In the genomic region with DNA sequence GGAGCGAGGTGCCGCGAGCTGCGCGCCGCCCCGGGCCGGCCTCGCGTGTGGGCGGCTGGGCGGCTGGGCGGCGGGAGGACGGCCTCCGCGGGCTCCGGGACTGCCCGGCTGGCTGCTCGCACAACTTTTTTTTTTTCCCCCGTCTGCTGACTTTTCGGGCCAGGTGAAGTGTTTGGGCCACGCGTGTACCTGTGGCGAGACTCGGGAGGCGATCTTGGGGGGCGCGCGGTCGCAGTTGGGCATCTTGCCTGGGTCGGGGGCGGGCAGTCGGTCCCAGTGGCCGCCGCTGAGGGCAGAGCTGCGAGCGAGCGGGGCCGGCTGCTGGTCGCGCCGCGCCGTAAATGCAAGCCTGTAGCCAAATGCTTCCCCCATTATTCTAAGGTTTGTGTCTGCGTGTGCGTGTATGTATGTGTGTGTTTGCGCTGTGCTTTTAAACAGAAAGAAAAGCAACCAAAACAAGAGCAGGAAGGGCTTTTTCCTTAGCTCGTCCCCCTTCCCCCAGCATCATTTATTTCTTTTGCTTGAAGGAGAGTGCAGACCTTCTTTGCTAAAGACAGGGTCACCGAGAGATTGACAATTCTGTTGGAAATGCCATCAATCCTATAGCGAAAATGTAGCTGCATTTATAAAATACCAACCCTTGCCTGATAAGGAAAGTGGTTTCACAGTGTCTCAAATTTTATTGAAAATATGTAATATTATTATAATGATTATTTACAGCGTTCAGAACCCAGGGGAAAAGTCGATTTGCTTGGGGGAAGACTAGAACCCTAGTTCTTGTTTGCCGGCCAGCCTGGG, we compare ENCODE assay signal across 10 cellular contexts.
DNase-seq lines count a peak whose midpoint lies in the region; ATAC-seq, FAIRE-seq and TF ChIP-seq lines count a peak whose summit lies in the region.
"Had no signal": no experiment of that assay in that cellular context is flagged by ENCODE, and none has a peak within 500 bp of the region (broad histone marks: within the 10 kb centered on the region; RNA-seq: fewer than 3 reads in every experiment).

No MANE protein-coding gene starts in this region.

- TF ChIP-seq CTCF in cardiac muscle cell (IDR thresholded peaks at IDR 0.05; ENCODE audit: low read depth, low read length), result no peak

- no peak for ATAC-seq in Right ventricle myocardium inferior
- no peak for ATAC-seq in GM19023 (IDR thresholded peaks at IDR 0.05; ENCODE audit: unreplicated experiment)

- no peak overlapping the region for H3K9ac ChIP-seq in muscle layer of colon (ENCODE audit: low read length)

- DNase-seq in cardiac muscle cell (ENCODE audit: low read depth in 1 of 2, low spot score in 1 of 2), result peak; percentile 14 to 47
- DNase-seq in Right ventricle myocardium inferior (ENCODE audit: missing footprints), result no peak
- peak; percentile 13 for DNase-seq in dermis blood vessel endothelial cell
- peak; percentile 69 for DNase-seq in urothelium cell line (ENCODE audit: low spot score)
- no peak for DNase-seq in SW 1271 (lab: John Stamatoyannopoulos, UW)
- DNase-seq in NCI-H2029 (lab: John Stamatoyannopoulos, UW), result no peak
- DNase-seq: NCI-H2029 treated with DMSO at 0.1 percent for 48 hours had no signal

- peaks cover 90% of the 10 kb centered on the region for H3K27me3 ChIP-seq in cardiac muscle cell
- H3K27me3 ChIP-seq in muscle layer of colon (ENCODE audit: control insufficient read depth in 1 of 2, insufficient read depth in 2 of 2, low read length in 2 of 2), result peaks cover 23 to 53% of the 10 kb centered on the region in 2 donors

- FAIRE-seq in urothelium cell line (lab: Jason Lieb, UNC), result peak; percentile 76

- no peaks in the 10 kb centered on the region for H3K9me3 ChIP-seq in cardiac muscle cell (ENCODE audit: low read depth)
- H3K9me3 ChIP-seq in muscle layer of colon (ENCODE audit: low read length), result no peaks in the 10 kb centered on the region

- H3K4me3 ChIP-seq in cardiac muscle cell (peak overlapping the region; percentile 45), muscle layer of colon (ENCODE audit: low read depth in 1 of 2, low read length in 2 of 2) (peak overlapping the region; percentile 35 to 50)
- H3K4me3 ChIP-seq: lung had no signal

- intact Hi-C loops in Right ventricle myocardium inferior (cut with DNase I), result loop anchor here (2.0 kb wide), 2 partner anchors 178 to 422 kb away; no protein-coding TSS in a partner anchor

- peaks cover 10% of the 10 kb centered on the region for H3K4me1 ChIP-seq in cardiac muscle cell (ENCODE audit: low read depth)
- peaks cover 21% of the 10 kb centered on the region for H3K4me1 ChIP-seq in muscle layer of colon (ENCODE audit: insufficient read depth, low read length)

- no peak overlapping the region for H3K27ac ChIP-seq in cardiac muscle cell
- H3K27ac ChIP-seq in muscle layer of colon (ENCODE audit: low read depth, low read length), result no peak overlapping the region

- no peaks in the 10 kb centered on the region for H3K36me3 ChIP-seq in cardiac muscle cell
- no peaks in the 10 kb centered on the region for H3K36me3 ChIP-seq in muscle layer of colon (ENCODE audit: insufficient read depth, low read length)

Comparison
In these comparisons a context has a peak if more than half of its experiments do, and no peak if none do; other contexts are left out.
1. DNase-seq: peak in cardiac muscle cell (2 of 2), dermis blood vessel endothelial cell (single experiment) and urothelium cell line (single experiment); none in Right ventricle myocardium inferior (single experiment), SW 1271 (0 of 2) and NCI-H2029 (single experiment).